ENCODE assay signal across 1 cellular context in the genomic region with DNA sequence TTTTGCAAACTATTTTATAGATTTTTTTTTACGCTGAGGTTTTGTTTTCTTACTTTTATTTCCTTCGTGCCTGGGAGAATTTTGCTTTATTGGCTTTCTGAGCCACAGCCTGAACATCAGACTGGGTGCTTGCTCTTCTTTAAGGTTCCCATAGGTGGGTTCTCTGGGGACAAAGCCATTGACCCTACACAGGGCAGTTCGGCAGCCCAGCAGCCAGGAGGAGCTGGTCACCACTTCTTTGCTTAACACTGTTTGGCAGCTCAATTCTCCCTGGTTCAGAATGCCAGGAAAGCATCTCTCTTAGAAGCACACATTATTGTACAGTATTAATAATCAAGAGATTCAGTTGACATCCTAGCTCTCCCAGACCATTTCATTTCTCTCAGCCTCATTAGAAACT.
TF ChIP-seq lines count a peak whose summit lies in the region.

No MANE protein-coding gene starts in this region.

TF ChIP-seq in GM12878, 131 proteins besides CTCF, POLR2A, EP300 and RAD21 (continued from another document):
- TF ChIP-seq, protein P1, sequence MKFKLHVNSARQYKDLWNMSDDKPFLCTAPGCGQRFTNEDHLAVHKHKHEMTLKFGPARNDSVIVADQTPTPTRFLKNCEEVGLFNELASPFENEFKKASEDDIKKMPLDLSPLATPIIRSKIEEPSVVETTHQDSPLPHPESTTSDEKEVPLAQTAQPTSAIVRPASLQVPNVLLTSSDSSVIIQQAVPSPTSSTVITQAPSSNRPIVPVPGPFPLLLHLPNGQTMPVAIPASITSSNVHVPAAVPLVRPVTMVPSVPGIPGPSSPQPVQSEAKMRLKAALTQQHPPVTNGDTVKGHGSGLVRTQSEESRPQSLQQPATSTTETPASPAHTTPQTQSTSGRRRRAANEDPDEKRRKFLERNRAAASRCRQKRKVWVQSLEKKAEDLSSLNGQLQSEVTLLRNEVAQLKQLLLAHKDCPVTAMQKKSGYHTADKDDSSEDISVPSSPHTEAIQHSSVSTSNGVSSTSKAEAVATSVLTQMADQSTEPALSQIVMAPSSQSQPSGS (IDR thresholded peaks at IDR 0.05; ENCODE audit: low read length) = no peak
- TF ChIP-seq, protein P2, sequence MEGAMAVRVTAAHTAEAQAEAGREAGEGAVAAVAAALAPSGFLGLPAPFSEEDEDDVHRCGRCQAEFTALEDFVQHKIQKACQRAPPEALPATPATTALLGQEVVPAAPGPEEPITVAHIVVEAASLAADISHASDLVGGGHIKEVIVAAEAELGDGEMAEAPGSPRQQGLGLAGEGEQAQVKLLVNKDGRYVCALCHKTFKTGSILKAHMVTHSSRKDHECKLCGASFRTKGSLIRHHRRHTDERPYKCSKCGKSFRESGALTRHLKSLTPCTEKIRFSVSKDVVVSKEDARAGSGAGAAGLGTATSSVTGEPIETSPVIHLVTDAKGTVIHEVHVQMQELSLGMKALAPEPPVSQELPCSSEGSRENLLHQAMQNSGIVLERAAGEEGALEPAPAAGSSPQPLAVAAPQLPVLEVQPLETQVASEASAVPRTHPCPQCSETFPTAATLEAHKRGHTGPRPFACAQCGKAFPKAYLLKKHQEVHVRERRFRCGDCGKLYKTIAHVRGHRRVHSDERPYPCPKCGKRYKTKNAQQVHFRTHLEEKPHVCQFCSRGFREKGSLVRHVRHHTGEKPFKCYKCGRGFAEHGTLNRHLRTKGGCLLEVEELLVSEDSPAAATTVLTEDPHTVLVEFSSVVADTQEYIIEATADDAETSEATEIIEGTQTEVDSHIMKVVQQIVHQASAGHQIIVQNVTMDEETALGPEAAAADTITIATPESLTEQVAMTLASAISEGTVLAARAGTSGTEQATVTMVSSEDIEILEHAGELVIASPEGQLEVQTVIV (IDR thresholded peaks at IDR 0.05; ENCODE audit: borderline replicate concordance, partially characterized antibody) = no peak
- TF ChIP-seq ETV6 (conservative IDR thresholded peaks at IDR 0.05 in 1 of 2, IDR thresholded peaks at IDR 0.05 in 1 of 2; ENCODE audit: borderline replicate concordance in 1 of 2, low read depth in 1 of 2) = no peak
